ENCODE assay signal across 1 cellular context in genomic region chr15:70579766-70580165, GRCh38.
TF ChIP-seq lines count a peak whose summit lies in the region.

No MANE protein-coding gene starts in this region.

TF ChIP-seq in WTC11, 78 proteins besides CTCF, POLR2A, EP300 and RAD21 (continued from another document):
- TF ChIP-seq E2F1 (CRISPR knock-in tag; IDR thresholded peaks at IDR 0.05) = no peak
